In genomic region chr11:15159085-15159484, GRCh38 we compare ENCODE assay signal across 8 cellular contexts. TPM values are rescaled to one million over a fixed set of nuclear protein-coding genes. Genes with fewer than 3 reads are reported as not detected.
DNase-seq lines count a peak whose midpoint lies in the region; ATAC-seq, FAIRE-seq and TF ChIP-seq lines count a peak whose summit lies in the region.

No MANE protein-coding gene starts in this region.

- dilution Hi-C loops in mammary epithelial cell (cut with HindIII; ENCODE audit: low sequenced_read_pairs): no loop called here

- no peaks in the 10 kb centered on the region for H3K9me3 Mint-ChIP-seq in stimulated activated effector memory CD8-positive, alpha-beta T cell treated with anti-CD3 and anti-CD28 coated beads, Interleukin-12 subunit alpha, Interleukin-12 subunit beta, amount 100 ng/mL, for 72 hours

- FAIRE-seq in D721Med (lab: Jason Lieb, UNC): no peak

- no peak overlapping the region for H3K4me2 ChIP-seq in mammary epithelial cell (ENCODE audit: insufficient read depth, low read depth, low read length)

- H3K4me3 Mint-ChIP-seq in stimulated activated effector memory CD8-positive, alpha-beta T cell treated with anti-CD3 and anti-CD28 coated beads, Interleukin-12 subunit alpha, Interleukin-12 subunit beta, amount 100 ng/mL, for 72 hours: no peak overlapping the region

- CTCF ChIA-PET in mammary epithelial cell (lab: Charles Lee; ENCODE audit: low non-redundant PET): interaction anchor here (0.6 to 0.7 kb wide), 3 partner anchors 40 to 59 kb away, joined by 3 to 5 read pairs (median 3); no protein-coding TSS in a partner anchor

- WGBS in mammary epithelial cell (ENCODE audit: low coverage, missing lambda C conversion rate): 61% methylated on average over 2 of the region's 2 CpGs
- 55 to 56% methylated on average over 2 of the region's 2 CpGs for WGBS in tibial nerve, 2 donors

- no peak overlapping the region for H3K27ac ChIP-seq in mammary epithelial cell (ENCODE audit: insufficient read depth, low read depth, low read length)
- no peak overlapping the region for H3K27ac ChIP-seq in tibial nerve

- DNase-seq in D721Med (ENCODE audit: insufficient read length, low spot score) (no peak), mammary epithelial cell (peak; percentile 39), retinal pigment epithelial cell (ENCODE audit: low read depth) (no peak), tibial nerve (ENCODE audit: low spot score in 2 of 2) (no peak), middle frontal gyrus (ENCODE audit: extremely low spot score, low spot score) (no peak)
- no peak for DNase-seq in stimulated activated effector memory CD8-positive, alpha-beta T cell treated with anti-CD3 and anti-CD28 coated beads, Interleukin-12 subunit alpha, Interleukin-12 subunit beta, amount 100 ng/mL, for 72 hours (ENCODE audit: low spot score in 2 of 2)

- no peaks in the 10 kb centered on the region for H3K36me3 Mint-ChIP-seq in stimulated activated effector memory CD8-positive, alpha-beta T cell treated with anti-CD3 and anti-CD28 coated beads, Interleukin-12 subunit alpha, Interleukin-12 subunit beta, amount 100 ng/mL, for 72 hours

- no peak for TF ChIP-seq EP300 in tibial nerve (IDR thresholded peaks at IDR 0.05)

- no peaks in the 10 kb centered on the region for H3K36me3 ChIP-seq in mammary epithelial cell (ENCODE audit: insufficient read depth, low read length)
- H3K36me3 ChIP-seq in tibial nerve: no peaks in the 10 kb centered on the region

- H3K4me1 ChIP-seq in mammary epithelial cell (ENCODE audit: insufficient read depth, low read length) (peaks cover 19% of the 10 kb centered on the region), tibial nerve (peaks cover 0 to 15% (median 2%) of the 10 kb centered on the region in 4 donors)

- intact Hi-C loops in mammary epithelial cell (cut with micrococcal nuclease): loop anchor here (1.0 to 5.0 kb wide), 5 partner anchors 49 to 252 kb away; no protein-coding TSS in a partner anchor

- no peak for TF ChIP-seq POLR2A in tibial nerve (IDR thresholded peaks at IDR 0.05)

- H3K4me1 Mint-ChIP-seq in stimulated activated effector memory CD8-positive, alpha-beta T cell treated with anti-CD3 and anti-CD28 coated beads, Interleukin-12 subunit alpha, Interleukin-12 subunit beta, amount 100 ng/mL, for 72 hours: no peaks in the 10 kb centered on the region

- in situ Hi-C loops in mammary epithelial cell (cut with MboI; ENCODE audit: low sequenced_read_pairs in 2 of 2): loop anchor here (5.0 kb wide), 1 partner anchor 57 kb away; no protein-coding TSS in a partner anchor

- ATAC-seq in GM19351 (IDR thresholded peaks at IDR 0.05; ENCODE audit: unreplicated experiment) (peak; percentile 91), HG03442 (IDR thresholded peaks at IDR 0.05; ENCODE audit: unreplicated experiment) (peak; percentile 72)
- ATAC-seq in stimulated activated effector memory CD8-positive, alpha-beta T cell treated with anti-CD3 and anti-CD28 coated beads, Interleukin-12 subunit alpha, Interleukin-12 subunit beta, amount 100 ng/mL, for 72 hours: no peak

- no peaks in the 10 kb centered on the region for H3K79me2 ChIP-seq in mammary epithelial cell (ENCODE audit: insufficient read depth, low read length)

- H3K9me3 ChIP-seq in mammary epithelial cell (replicated peaks; ENCODE audit: insufficient read depth, low read length) (no peaks in the 10 kb centered on the region), tibial nerve (no peaks in the 10 kb centered on the region)

- H3K9ac ChIP-seq in mammary epithelial cell (ENCODE audit: insufficient read depth, low read length): no peak overlapping the region

- H3K4me3 ChIP-seq in mammary epithelial cell (replicated peaks in 1 of 3; ENCODE audit: insufficient read depth in 1 of 3, low read depth in 2 of 3, low read length in 3 of 3): no peak overlapping the region
- H3K4me3 ChIP-seq in retinal pigment epithelial cell (ENCODE audit: low read length): no peak overlapping the region
- H3K4me3 ChIP-seq in tibial nerve: no peak overlapping the region

- no peaks in the 10 kb centered on the region for H4K20me1 ChIP-seq in mammary epithelial cell (ENCODE audit: insufficient read depth, low read length)

- no peak overlapping the region for H3K27ac Mint-ChIP-seq in stimulated activated effector memory CD8-positive, alpha-beta T cell treated with anti-CD3 and anti-CD28 coated beads, Interleukin-12 subunit alpha, Interleukin-12 subunit beta, amount 100 ng/mL, for 72 hours

- H3K27me3 ChIP-seq in mammary epithelial cell (ENCODE audit: insufficient read depth, low read length) (no peaks in the 10 kb centered on the region), tibial nerve (no peaks in the 10 kb centered on the region)

- TF ChIP-seq CTCF in D721Med (IDR thresholded peaks at IDR 0.05; ENCODE audit: insufficient read depth, missing control alignments) (peak; percentile 12), mammary epithelial cell (conservative IDR thresholded peaks at IDR 0.05 in 1 of 2, IDR thresholded peaks at IDR 0.05 in 1 of 2; ENCODE audit: extremely low read depth in 1 of 2, insufficient read depth in 1 of 2, low read depth in 1 of 2, low read length in 2 of 2) (peak; percentile 76 to 81), retinal pigment epithelial cell (conservative IDR thresholded peaks at IDR 0.05; ENCODE audit: low read depth, low read length) (peak; percentile 70), tibial nerve (IDR thresholded peaks at IDR 0.05) (peak in 1 of 5 experiments; percentile 10)

- H2AFZ ChIP-seq in mammary epithelial cell (ENCODE audit: low read depth, low read length): no peak overlapping the region

- no TSS peak for BruUV-seq in mammary epithelial cell (replicated peaks; lab: Mats Ljungman, UMichigan)

RNA-seq across cellular contexts. Expression of gene INSC, which starts 44.4 kb away (rescaled TPM):
- total RNA-seq in mammary epithelial cell (1 to 10 TPM in 1 of 2 donors, under 1 TPM in 1; 0.67 to 2.0 TPM), tibial nerve (10 to 100 TPM in 2 of 4 donors, 1 to 10 TPM in 2; 4.4 to 18.8 (median 7.8) TPM)
- polyA plus RNA-seq in mammary epithelial cell: 0.63 TPM
- polyA minus RNA-seq in mammary epithelial cell: 15.4 TPM
